ENCODE assay signal across 8 cellular contexts in the genomic region with DNA sequence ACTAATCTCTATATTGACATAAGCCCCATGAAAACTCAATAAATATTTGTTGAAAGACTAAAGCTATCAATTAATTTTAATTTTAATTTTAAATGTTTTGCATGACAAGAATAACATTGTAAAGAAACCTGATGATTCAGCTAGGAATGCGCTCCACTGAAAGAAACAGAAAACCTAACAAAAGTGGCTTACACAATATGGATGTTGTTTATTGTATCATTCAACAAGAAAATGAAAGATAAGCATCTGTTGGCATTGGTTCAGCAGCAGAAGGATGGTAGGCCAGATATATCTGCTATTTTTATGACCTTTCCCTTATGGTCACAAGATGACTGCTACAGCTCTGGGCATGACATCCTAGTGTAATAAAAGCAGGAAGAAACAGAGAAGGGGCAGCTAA. TPM values are rescaled to one million over a fixed set of nuclear protein-coding genes. Genes with fewer than 3 reads are reported as not detected.
A peak's percentile ranks its signal among the peaks of the same experiment; 100 is the strongest.
DNase-seq lines count a peak whose midpoint lies in the region; FAIRE-seq and TF ChIP-seq lines count a peak whose summit lies in the region.
"Not testable (repeated sequence)": the region's sequence is repeated elsewhere in the genome, so short reads cannot be mapped to it uniquely, and the experiment has no call there.

No MANE protein-coding gene starts in this region.

- in situ Hi-C loops in mammary epithelial cell (cut with MboI; ENCODE audit: low sequenced_read_pairs in 2 of 2): not testable (repeated sequence)

- H4K20me1 ChIP-seq in mammary epithelial cell (ENCODE audit: insufficient read depth, low read length): not testable (repeated sequence)

- dilution Hi-C loops in mammary epithelial cell (cut with HindIII; ENCODE audit: low sequenced_read_pairs): not testable (repeated sequence)

- intact Hi-C loops in mammary epithelial cell (cut with micrococcal nuclease): not testable (repeated sequence)

- CTCF ChIA-PET in mammary epithelial cell (lab: Charles Lee; ENCODE audit: low non-redundant PET): not testable (repeated sequence)

- not testable (repeated sequence) for H3K27me3 ChIP-seq in mammary epithelial cell (ENCODE audit: insufficient read depth, low read length)

- H3K9me3 ChIP-seq in mammary epithelial cell (replicated peaks; ENCODE audit: insufficient read depth, low read length): not testable (repeated sequence)

- DNase-seq in A172 (ENCODE audit: low spot score) (peak; percentile 5), GM04503 (ENCODE audit: low read depth) (peak; percentile 27), HTR-8/SVneo (ENCODE audit: insufficient read length, low spot score) (peak; percentile 5), NCI-H2196 (lab: John Stamatoyannopoulos, UW; ENCODE audit: unreplicated experiment) (peak; percentile 45), T1000 (lab: John Stamatoyannopoulos, UW) (peak; percentile 15), mammary epithelial cell (peak; percentile 17), fibroblast of gingiva (ENCODE audit: low read depth) (peak; percentile 10), lung microvascular endothelial cell (ENCODE audit: low read depth in 2 of 2) (peak; percentile 29 to 55)

- TF ChIP-seq CTCF in mammary epithelial cell (conservative IDR thresholded peaks at IDR 0.05 in 1 of 2, IDR thresholded peaks at IDR 0.05 in 1 of 2; ENCODE audit: extremely low read depth in 1 of 2, insufficient read depth in 1 of 2, low read depth in 1 of 2, low read length in 2 of 2): not testable (repeated sequence)

- H2AFZ ChIP-seq in mammary epithelial cell (ENCODE audit: low read depth, low read length): not testable (repeated sequence)

- WGBS in mammary epithelial cell (ENCODE audit: low coverage, missing lambda C conversion rate): 94% methylated on average over 1 of the region's 1 CpG

- not testable (repeated sequence) for H3K79me2 ChIP-seq in mammary epithelial cell (ENCODE audit: insufficient read depth, low read length)

- not testable (repeated sequence) for FAIRE-seq in HTR-8/SVneo (lab: Jason Lieb, UNC)

- H3K4me2 ChIP-seq in mammary epithelial cell (ENCODE audit: insufficient read depth, low read depth, low read length): not testable (repeated sequence)

- not testable (repeated sequence) for BruUV-seq in mammary epithelial cell (replicated peaks; lab: Mats Ljungman, UMichigan)

- not testable (repeated sequence) for H3K4me1 ChIP-seq in mammary epithelial cell (ENCODE audit: insufficient read depth, low read length)

- H3K4me3 ChIP-seq in mammary epithelial cell (replicated peaks in 1 of 3; ENCODE audit: insufficient read depth in 1 of 3, low read depth in 2 of 3, low read length in 3 of 3): not testable (repeated sequence)

- not testable (repeated sequence) for H3K27ac ChIP-seq in mammary epithelial cell (ENCODE audit: insufficient read depth, low read depth, low read length)

- not testable (repeated sequence) for H3K9ac ChIP-seq in mammary epithelial cell (ENCODE audit: insufficient read depth, low read length)

- not testable (repeated sequence) for H3K36me3 ChIP-seq in mammary epithelial cell (ENCODE audit: insufficient read depth, low read length)

RNA-seq across cellular contexts. Expression of gene DPY19L2, which starts 24.9 kb away (rescaled TPM):
- 2.1 and 18.8 TPM in 2 replicates for total RNA-seq in A172 (2014; rRNA removed; shearing (Covaris generic))
- total RNA-seq in mammary epithelial cell (1 to 10 TPM in 1 of 2 donors, under 1 TPM in 1; 0.92 to 1.3 TPM), lung microvascular endothelial cell (0.40 and 0.65 TPM in 2 replicates)
- not detected for polyA plus RNA-seq in mammary epithelial cell
- polyA minus RNA-seq in mammary epithelial cell: not detected
